ENCODE assay signal across 8 cellular contexts in genomic region chr14:37172024-37172869, GRCh38. TPM values are rescaled to one million over a fixed set of nuclear protein-coding genes. Genes with fewer than 3 reads are reported as not detected.
DNase-seq lines count a peak whose midpoint lies in the region; ATAC-seq, FAIRE-seq and TF ChIP-seq lines count a peak whose summit lies in the region.

SLC25A21 (minus strand) TSS chr14:37172606.

- peak within 1 kb of the TSS; percentile 84 for H3K9ac ChIP-seq in astrocyte (ENCODE audit: low read length)

- H3K36me3 Mint-ChIP-seq in astrocyte (ENCODE audit: low read depth, unreplicated experiment) (no peaks in the 10 kb centered on the region), T-helper 17 cell (ENCODE audit: low read depth) (no peaks in the 10 kb centered on the region)

- no peaks in the 10 kb centered on the region for H3K9me3 Mint-ChIP-seq in astrocyte (ENCODE audit: unreplicated experiment)

- peak within 1 kb of the TSS; percentile 68 for H3K27ac ChIP-seq in astrocyte (ENCODE audit: low read depth, low read length)

- DNase-seq in NCI-H2227 (lab: John Stamatoyannopoulos, UW; ENCODE audit: unreplicated experiment) (peak; percentile 92), astrocyte (ENCODE audit: low read depth) (peak; percentile 77), left ventricle myocardium superior (peak; percentile 81), posterior cingulate gyrus (peak; percentile 63 to 97 (median 78)), GM19240 (ENCODE audit: insufficient read length, low spot score) (no peak), T-helper 17 cell (no peak)

- ATAC-seq in left ventricle myocardium superior (peak; percentile 98), HG03108 (IDR thresholded peaks at IDR 0.05; ENCODE audit: unreplicated experiment) (no peak), T-helper 17 cell (no peak)

- TF ChIP-seq CTCF in astrocyte (IDR thresholded peaks at IDR 0.05; ENCODE audit: insufficient read depth, low read depth, low read length), result no peak

- H3K4me3 ChIP-seq in GM08714 (ENCODE audit: low read length) (peak within 1 kb of the TSS; percentile 23), astrocyte (ENCODE audit: insufficient read depth, low read depth, low read length) (peak within 1 kb of the TSS; percentile 72)

- no peaks in the 10 kb centered on the region for H3K4me1 ChIP-seq in astrocyte (ENCODE audit: insufficient read depth, low read length)

- H4K20me1 ChIP-seq in astrocyte (ENCODE audit: insufficient read depth, low read length), result no peaks in the 10 kb centered on the region

- H3K36me3 ChIP-seq in astrocyte (ENCODE audit: insufficient read depth, low read length), result no peaks in the 10 kb centered on the region

- no peaks in the 10 kb centered on the region for H3K9me3 ChIP-seq in astrocyte (ENCODE audit: insufficient read depth, low read depth, low read length)
- H3K9me3 ChIP-seq in T-helper 17 cell (ENCODE audit: control insufficient read depth, low read length, poor library complexity, severe bottlenecking), result no peaks in the 10 kb centered on the region

- H3K27me3 ChIP-seq in astrocyte (ENCODE audit: insufficient read depth, low read length), result no peaks in the 10 kb centered on the region

- H3K4me1 Mint-ChIP-seq in astrocyte (ENCODE audit: low read depth, unreplicated experiment) (peaks cover 4% of the 10 kb centered on the region), T-helper 17 cell (no peaks in the 10 kb centered on the region)

- peak within 1 kb of the TSS; percentile 92 for H3K4me2 ChIP-seq in astrocyte (ENCODE audit: low read length)

- H3K4me3 Mint-ChIP-seq in astrocyte (ENCODE audit: unreplicated experiment) (peak within 1 kb of the TSS; percentile 96), T-helper 17 cell (no peak within 1 kb of the TSS)

- H3K27me3 Mint-ChIP-seq in astrocyte (ENCODE audit: low read depth, unreplicated experiment) (no peaks in the 10 kb centered on the region), T-helper 17 cell (peaks cover 6% of the 10 kb centered on the region)

- peak within 1 kb of the TSS; percentile 96 for H3K27ac Mint-ChIP-seq in astrocyte (ENCODE audit: unreplicated experiment)
- H3K27ac Mint-ChIP-seq in T-helper 17 cell, result no peak within 1 kb of the TSS

- intact Hi-C loops in left ventricle myocardium superior (cut with micrococcal nuclease) (no loop called here), posterior cingulate gyrus (cut with DNase I) (loop anchor here (2.0 kb wide), 1 partner anchor 25 kb away; the partner anchor contains the start of gene MIPOL1)

- H3K79me2 ChIP-seq in astrocyte (ENCODE audit: insufficient read depth, low read length), result no peaks in the 10 kb centered on the region

- no peak for FAIRE-seq in astrocyte (lab: Jason Lieb, UNC)

- peak within 1 kb of the TSS; percentile 95 for H2AFZ ChIP-seq in astrocyte (ENCODE audit: low read depth, low read length)

RNA-seq across cellular contexts. Expression of gene SLC25A21, which starts in this region (rescaled TPM):
- total RNA-seq in astrocyte (1.5 and 2.8 TPM in 2 replicates), left ventricle myocardium superior (0.89 TPM), T-helper 17 cell (not detected)

Comparison
In these comparisons a context has a peak if more than half of its experiments do, and no peak if none do; other contexts are left out.
1. Peak in DNase-seq and ATAC-seq in left ventricle myocardium superior; RNA of the gene not detected or under 1 TPM.
2. DNase-seq: peak in NCI-H2227 (single experiment), astrocyte (single experiment) and posterior cingulate gyrus (10 of 10); none in GM19240 (single experiment) and T-helper 17 cell (0 of 3).